Comparison of ENCODE assay signal across 9 cellular contexts in genomic region chr17:59914274-59914854, GRCh38. TPM values are rescaled to one million over a fixed set of nuclear protein-coding genes. Genes with fewer than 3 reads are reported as not detected.
DNase-seq lines count a peak whose midpoint lies in the region; ATAC-seq, FAIRE-seq and TF ChIP-seq lines count a peak whose summit lies in the region.
"Had no signal": no experiment of that assay in that cellular context is flagged by ENCODE, and none has a peak within 500 bp of the region (broad histone marks: within the 10 kb centered on the region; RNA-seq: fewer than 3 reads in every experiment).

No MANE protein-coding gene starts in this region.

- H3K27me3 ChIP-seq in right atrium auricular region, result no peaks in the 10 kb centered on the region
- no peaks in the 10 kb centered on the region for H3K27me3 ChIP-seq in thyroid gland

- TF ChIP-seq POLR2A in thyroid gland (IDR thresholded peaks at IDR 0.05), result no peak

- H3K4me3 ChIP-seq in right atrium auricular region (no peak overlapping the region), thyroid gland (replicated peaks in 1 of 3) (no peak overlapping the region)

- CTCF ChIA-PET in activated B cell treated with CpG ODN at 0.5 μM for 24 hours (lab: Charles Lee), result interaction anchor here (0.5 to 1.7 kb wide), 10 partner anchors 21 to 393 kb away, joined by 3 to 22 read pairs (median 4); partner anchors contain the start of genes RPS6KB1 and TUBD1

- intact Hi-C loops in activated B cell treated with CpG ODN at 0.5 μM for 24 hours (cut with micrococcal nuclease), result loop anchor here (5.0 kb wide), 2 partner anchors 123 to 162 kb away; no protein-coding TSS in a partner anchor
- intact Hi-C loops in thyroid gland (cut with DNase I), result no loop called here
- intact Hi-C loops in posterior cingulate gyrus (cut with DNase I), result loop anchor here (5.0 kb wide), 1 partner anchor 123 kb away; no protein-coding TSS in a partner anchor

- H3K4me1 Mint-ChIP-seq in activated B cell treated with CpG ODN at 0.5 μM for 24 hours, result no peaks in the 10 kb centered on the region

- H3K27me3 Mint-ChIP-seq in activated B cell treated with CpG ODN at 0.5 μM for 24 hours, result no peaks in the 10 kb centered on the region

- no peaks in the 10 kb centered on the region for H3K9me3 Mint-ChIP-seq in activated B cell treated with CpG ODN at 0.5 μM for 24 hours

- POLR2A ChIA-PET in activated B cell treated with CpG ODN at 0.5 μM for 24 hours (lab: Charles Lee), result no interaction called here

- H3K9me3 ChIP-seq in right atrium auricular region (no peaks in the 10 kb centered on the region), thyroid gland (no peaks in the 10 kb centered on the region)

- DNase-seq in NCI-H146 treated with DMSO at 0.1 percent for 48 hours (lab: John Stamatoyannopoulos, UW; ENCODE audit: unreplicated experiment), result peak; percentile 18
- DNase-seq in activated B cell treated with CpG ODN at 0.5 μM for 24 hours, result no peak
- DNase-seq in right atrium auricular region (ENCODE audit: low spot score), result no peak
- DNase-seq in thyroid gland, result no peak
- DNase-seq in KG1 (lab: John Stamatoyannopoulos, UW), result no peak
- no peak for DNase-seq in posterior cingulate gyrus

- no peak overlapping the region for H3K4me3 Mint-ChIP-seq in activated B cell treated with CpG ODN at 0.5 μM for 24 hours

- peak; percentile 97 for FAIRE-seq in G401.6 (lab: Jason Lieb, UNC)
- FAIRE-seq: colon had no signal

- TF ChIP-seq CTCF in 22Rv1 (IDR thresholded peaks at IDR 0.05), result peak; percentile 85
- TF ChIP-seq CTCF in activated B cell treated with CpG ODN at 0.5 μM for 24 hours (IDR thresholded peaks at IDR 0.05), result peak; percentile 84
- TF ChIP-seq CTCF in right atrium auricular region (IDR thresholded peaks at IDR 0.05), result peak; percentile 45 to 73
- TF ChIP-seq CTCF in thyroid gland (IDR thresholded peaks at IDR 0.05), result peak; percentile 23 to 64 (median 41)

- whole genome bisulfite sequencing in thyroid gland, 2 donors, result 84 to 85% methylated on average over 1 of the region's 1 CpG

- H3K36me3 ChIP-seq in right atrium auricular region, result peaks cover 56% of the 10 kb centered on the region
- H3K36me3 ChIP-seq in thyroid gland, result peaks cover 18 to 21% of the 10 kb centered on the region in 2 donors

- peaks cover 66% of the 10 kb centered on the region for H3K36me3 Mint-ChIP-seq in activated B cell treated with CpG ODN at 0.5 μM for 24 hours (ENCODE audit: low read depth)

- no peak overlapping the region for H3K27ac ChIP-seq in 22Rv1
- H3K27ac ChIP-seq in right atrium auricular region, result no peak overlapping the region
- H3K27ac ChIP-seq in thyroid gland, result no peak overlapping the region

- H3K27ac Mint-ChIP-seq in activated B cell treated with CpG ODN at 0.5 μM for 24 hours, result no peak overlapping the region

- H3K4me1 ChIP-seq in right atrium auricular region, result no peaks in the 10 kb centered on the region
- no peaks in the 10 kb centered on the region for H3K4me1 ChIP-seq in thyroid gland

- peak; percentile 57 for ATAC-seq in activated B cell treated with CpG ODN at 0.5 μM for 24 hours (ENCODE audit: low read depth)

RNA-seq across cellular contexts. Expression of gene RPS6KB1, which starts 21.4 kb away (rescaled TPM):
- total RNA-seq in activated B cell treated with CpG ODN at 0.5 μM for 24 hours (57.7 and 63.0 TPM in 2 replicates), right atrium auricular region (10 to 100 TPM; 14.3 to 21.8 TPM), thyroid gland (100 to 1,000 TPM in 1 of 4 donors, 10 to 100 TPM in 3; 40.0 to 200 (median 55.7) TPM)

RNA-seq across cellular contexts. Expression of gene TUBD1, which starts 21.6 kb away (rescaled TPM):
- total RNA-seq in activated B cell treated with CpG ODN at 0.5 μM for 24 hours (10.5 and 15.1 TPM in 2 replicates), right atrium auricular region (1 to 10 TPM; 6.1 to 8.0 TPM), thyroid gland (10 to 100 TPM; 11.2 to 28.4 (median 17.9) TPM)

RNA-seq across cellular contexts. Expression of gene RNFT1, which starts 50.2 kb away (rescaled TPM):
- total RNA-seq in activated B cell treated with CpG ODN at 0.5 μM for 24 hours (29.0 and 29.1 TPM in 2 replicates), right atrium auricular region (1 to 10 TPM; 7.9 TPM), thyroid gland (10 to 100 TPM; 13.2 to 28.0 (median 25.9) TPM)
